Comparison of ENCODE assay signal across 14 cellular contexts in genomic region chr14:90511795-90512331, GRCh38.
A peak's percentile ranks its signal among the peaks of the same experiment; 100 is the strongest.
DNase-seq lines count a peak whose midpoint lies in the region; ATAC-seq and TF ChIP-seq lines count a peak whose summit lies in the region.
"Had no signal": no experiment of that assay in that cellular context is flagged by ENCODE, and none has a peak within 500 bp of the region (broad histone marks: within the 10 kb centered on the region; RNA-seq: fewer than 3 reads in every experiment).

No MANE protein-coding gene starts in this region.

- WGBS in HUES64, result 75% methylated on average over 9 of the region's 9 CpGs
- WGBS in body of pancreas, 2 donors, result 60 to 78% methylated on average over 7 to 9 of the region's 9 CpGs
- whole genome bisulfite sequencing in neuronal stem cell (ENCODE audit: extremely low coverage in 2 of 2, insufficient read length in 2 of 2, insufficient replicate concordance in 1 of 2), 2 donors, result no CpG with 5 or more reads among the region's 9 CpGs

- peak; percentile 45 for DNase-seq in Ammon's horn (ENCODE audit: low spot score)
- no peak for DNase-seq in body of pancreas
- no peak for DNase-seq in neuronal stem cell (ENCODE audit: low spot score)
- no peak for DNase-seq in activated naive CD8-positive, alpha-beta T cell treated with anti-CD3 and anti-CD28 coated beads, Interleukin-2, amount 50 U/mL, for 24 hours
- no peak for DNase-seq in activated CD8-positive, alpha-beta memory T cell treated with anti-CD3 and anti-CD28 coated beads for 24 hours
- no peak for DNase-seq in COLO668 (lab: John Stamatoyannopoulos, UW; ENCODE audit: unreplicated experiment)
- DNase-seq in activated T-cell treated with anti-CD3 and anti-CD28 coated beads, Interleukin-2, amount 50 U/mL, for 24 hours, result no peak
- DNase-seq: activated gamma-delta T cell, DND-41, KG1, NCI-H2029, SK-N-SH had no signal

- peak overlapping the region; percentile 23 for H3K23ac ChIP-seq in neuronal stem cell (ENCODE audit: low read depth, low read length, poor library complexity)

- peak overlapping the region; percentile 80 for H2BK12ac ChIP-seq in neuronal stem cell (ENCODE audit: low read length)

- H3K9me3 ChIP-seq in HUES64 (ENCODE audit: insufficient read depth, low read depth, low read length) (no peaks in the 10 kb centered on the region), body of pancreas (no peaks in the 10 kb centered on the region), neuronal stem cell (replicated peaks in 1 of 2; ENCODE audit: control insufficient read depth in 2 of 2, insufficient read depth in 1 of 2, low read depth in 1 of 2, low read length in 2 of 2) (no peaks in the 10 kb centered on the region)
- H3K9me3 ChIP-seq: SK-N-SH had no signal

- H2BK120ac ChIP-seq in neuronal stem cell (ENCODE audit: low read depth, low read length), result no peak overlapping the region

- H3K36me3 ChIP-seq in HUES64 (ENCODE audit: insufficient read depth, low read length), result no peaks in the 10 kb centered on the region
- H3K36me3 ChIP-seq in body of pancreas (replicated peaks in 1 of 2; ENCODE audit: insufficient read depth in 1 of 2, low read depth in 2 of 2), result no peaks in the 10 kb centered on the region
- H3K36me3 ChIP-seq in neuronal stem cell (replicated peaks in 1 of 2; ENCODE audit: control insufficient read depth in 2 of 2, insufficient read depth in 2 of 2, low read length in 2 of 2), result no peaks in the 10 kb centered on the region

- H3K4me1 Mint-ChIP-seq in activated naive CD8-positive, alpha-beta T cell treated with anti-CD3 and anti-CD28 coated beads, Interleukin-2, amount 50 U/mL, for 24 hours, result peaks cover 2% of the 10 kb centered on the region
- peaks cover 5% of the 10 kb centered on the region for H3K4me1 Mint-ChIP-seq in activated T-cell treated with anti-CD3 and anti-CD28 coated beads, Interleukin-2, amount 50 U/mL, for 24 hours (ENCODE audit: low read depth)

- no peaks in the 10 kb centered on the region for H3K79me1 ChIP-seq in neuronal stem cell (ENCODE audit: low read depth, low read length)

- H2AK5ac ChIP-seq in neuronal stem cell (ENCODE audit: low read depth, low read length), result peak overlapping the region; percentile 83

- H3K4me3 ChIP-seq in HUES64 (ENCODE audit: low read length) (no peak overlapping the region), body of pancreas (no peak overlapping the region), neuronal stem cell (ENCODE audit: low read length in 2 of 2) (no peak overlapping the region)

- H3K18ac ChIP-seq in neuronal stem cell (ENCODE audit: low read length), result peak overlapping the region; percentile 95

- H3K4me3 Mint-ChIP-seq in activated naive CD8-positive, alpha-beta T cell treated with anti-CD3 and anti-CD28 coated beads, Interleukin-2, amount 50 U/mL, for 24 hours, result no peak overlapping the region
- H3K4me3 Mint-ChIP-seq in activated T-cell treated with anti-CD3 and anti-CD28 coated beads, Interleukin-2, amount 50 U/mL, for 24 hours, result no peak overlapping the region

- no peak overlapping the region for H3K27ac ChIP-seq in HUES64 (ENCODE audit: low read depth, low read length)
- peak overlapping the region; percentile 66 to 90 (median 85) for H3K27ac ChIP-seq in body of pancreas
- no peak overlapping the region for H3K27ac ChIP-seq in neuronal stem cell (replicated peaks; ENCODE audit: low read length)

- no peaks in the 10 kb centered on the region for H3K27me3 ChIP-seq in HUES64 (ENCODE audit: insufficient read depth, low read length)
- H3K27me3 ChIP-seq in body of pancreas, result no peaks in the 10 kb centered on the region
- H3K27me3 ChIP-seq in neuronal stem cell (ENCODE audit: control insufficient read depth in 3 of 3, insufficient read depth in 3 of 3, low read depth in 1 of 3, low read length in 3 of 3), result no peaks in the 10 kb centered on the region

- no peak overlapping the region for H3K27ac Mint-ChIP-seq in activated naive CD8-positive, alpha-beta T cell treated with anti-CD3 and anti-CD28 coated beads, Interleukin-2, amount 50 U/mL, for 24 hours
- no peak overlapping the region for H3K27ac Mint-ChIP-seq in activated T-cell treated with anti-CD3 and anti-CD28 coated beads, Interleukin-2, amount 50 U/mL, for 24 hours

- H4K91ac ChIP-seq in neuronal stem cell (ENCODE audit: low read depth, low read length, poor library complexity), result peak overlapping the region; percentile 87

- no peaks in the 10 kb centered on the region for H3K36me3 Mint-ChIP-seq in activated naive CD8-positive, alpha-beta T cell treated with anti-CD3 and anti-CD28 coated beads, Interleukin-2, amount 50 U/mL, for 24 hours (ENCODE audit: low read depth)
- no peaks in the 10 kb centered on the region for H3K36me3 Mint-ChIP-seq in activated T-cell treated with anti-CD3 and anti-CD28 coated beads, Interleukin-2, amount 50 U/mL, for 24 hours (ENCODE audit: low read depth)

- no peak overlapping the region for H3K4ac ChIP-seq in neuronal stem cell (ENCODE audit: low read length)

- H3K14ac ChIP-seq in neuronal stem cell (ENCODE audit: low read length), result peak overlapping the region; percentile 25

- H2AFZ ChIP-seq in neuronal stem cell (ENCODE audit: low read length), result peak overlapping the region; percentile 67

- no peak for TF ChIP-seq CTCF in body of pancreas (IDR thresholded peaks at IDR 0.05)

- no peak for ATAC-seq in body of pancreas
- ATAC-seq in activated naive CD8-positive, alpha-beta T cell treated with anti-CD3 and anti-CD28 coated beads, Interleukin-2, amount 50 U/mL, for 24 hours, result no peak
- ATAC-seq: HCT116 had no signal

- intact Hi-C loops in body of pancreas (cut with DNase I), result no loop called here

- H3K9ac ChIP-seq in HUES64 (ENCODE audit: low read depth, low read length) (0 out of 2 replicates have a peak overlapping the region, but pooled peaks have one; percentile 11), neuronal stem cell (ENCODE audit: low read depth, low read length, poor library complexity) (no peak overlapping the region)
- H3K9ac ChIP-seq: SK-N-SH had no signal

- H3K9me3 Mint-ChIP-seq in activated naive CD8-positive, alpha-beta T cell treated with anti-CD3 and anti-CD28 coated beads, Interleukin-2, amount 50 U/mL, for 24 hours, result no peaks in the 10 kb centered on the region
- H3K9me3 Mint-ChIP-seq in activated T-cell treated with anti-CD3 and anti-CD28 coated beads, Interleukin-2, amount 50 U/mL, for 24 hours, result no peaks in the 10 kb centered on the region

- TF ChIP-seq POLR2A in body of pancreas (IDR thresholded peaks at IDR 0.05), result no peak

- H3K27me3 Mint-ChIP-seq in activated naive CD8-positive, alpha-beta T cell treated with anti-CD3 and anti-CD28 coated beads, Interleukin-2, amount 50 U/mL, for 24 hours, result peaks cover 7% of the 10 kb centered on the region
- H3K27me3 Mint-ChIP-seq in activated T-cell treated with anti-CD3 and anti-CD28 coated beads, Interleukin-2, amount 50 U/mL, for 24 hours, result peaks cover 29% of the 10 kb centered on the region

- H4K8ac ChIP-seq in neuronal stem cell (ENCODE audit: low read depth, low read length), result peak overlapping the region; percentile 95

- H2BK5ac ChIP-seq in neuronal stem cell (ENCODE audit: low read length), result peak overlapping the region; percentile 6

- peaks cover 14% of the 10 kb centered on the region for H3K4me1 ChIP-seq in HUES64 (ENCODE audit: insufficient read depth, low read length)
- H3K4me1 ChIP-seq in body of pancreas, result peaks cover 64% of the 10 kb centered on the region
- peaks cover 26% of the 10 kb centered on the region in 2 donors for H3K4me1 ChIP-seq in neuronal stem cell (ENCODE audit: control insufficient read depth in 2 of 2, insufficient read depth in 1 of 2, low read depth in 1 of 2, low read length in 2 of 2)

- H3K4me2 ChIP-seq in neuronal stem cell (ENCODE audit: insufficient read depth, low read length, poor library complexity, severe bottlenecking), result no peak overlapping the region
- H3K4me2 ChIP-seq: SK-N-SH had no signal

- peak overlapping the region; percentile 98 for H2BK15ac ChIP-seq in neuronal stem cell (ENCODE audit: low read length)

Comparison
In these comparisons a context has a peak if more than half of its experiments do, and no peak if none do; other contexts are left out.
1. H3K27ac ChIP-seq: peak in body of pancreas (4 of 4); none in HUES64 (single experiment) and neuronal stem cell (single experiment).